ENCODE assay signal across 11 cellular contexts in genomic region chr4:150385606-150386005, GRCh38.
DNase-seq lines count a peak whose midpoint lies in the region; ATAC-seq and TF ChIP-seq lines count a peak whose summit lies in the region.
"Had no signal": no experiment of that assay in that cellular context is flagged by ENCODE, and none has a peak within 500 bp of the region (broad histone marks: within the 10 kb centered on the region; RNA-seq: fewer than 3 reads in every experiment).

No MANE protein-coding gene starts in this region.

- H3K27me3 ChIP-seq in BLaER1 (no peaks in the 10 kb centered on the region), H9 (ENCODE audit: insufficient read depth, low read length) (no peaks in the 10 kb centered on the region)
- H3K27me3 ChIP-seq: ascending aorta, pancreas had no signal

- no peak overlapping the region for H3K27ac ChIP-seq in BLaER1
- no peak overlapping the region for H3K27ac ChIP-seq in H9 (ENCODE audit: insufficient read length, low read depth, low read length)
- H3K27ac ChIP-seq: ascending aorta, pancreas had no signal

- no peaks in the 10 kb centered on the region for H3K79me1 ChIP-seq in H9 (ENCODE audit: insufficient read depth, low read depth, low read length, poor library complexity, severe bottlenecking)

- ATAC-seq in left lobe of liver, result peak; percentile 26
- no peak for ATAC-seq in HG03108 (IDR thresholded peaks at IDR 0.05; ENCODE audit: unreplicated experiment)
- ATAC-seq in GM21737 (IDR thresholded peaks at IDR 0.05; ENCODE audit: unreplicated experiment), result no peak

- H4K91ac ChIP-seq in H9 (ENCODE audit: insufficient read length, low read depth, low read length), result no peak overlapping the region

- H3K27me3 Mint-ChIP-seq in H9 (ENCODE audit: low read depth), result no peaks in the 10 kb centered on the region

- H3K9me3 ChIP-seq in BLaER1 (no peaks in the 10 kb centered on the region; the same call in 1 of the 2 replicates), H9 (ENCODE audit: control insufficient read depth, low read depth, low read length) (no peaks in the 10 kb centered on the region)
- H3K9me3 ChIP-seq: ascending aorta, pancreas had no signal

- peaks cover 0 to 3% (median 0%) of the 10 kb centered on the region in 3 experiments; a peak in 1 of 7 replicates for H3K36me3 Mint-ChIP-seq in H9 (ENCODE audit: insufficient read depth in 1 of 3, low read depth in 3 of 3)

- no peak overlapping the region for H3K4me3 Mint-ChIP-seq in H9
- H3K4me3 Mint-ChIP-seq: T-helper 1 cell treated with Interleukin-12 subunit alpha and Interleukin-12 subunit beta and Interleukin-4 antibody, amounts not matched to agents 30 μg/mL and 1 μg/mL, for 36 hours had no signal

- peak overlapping the region; percentile 49 for H3K4me2 ChIP-seq in BLaER1
- H3K4me2 ChIP-seq in H9 (ENCODE audit: insufficient read depth, insufficient read length, low read length), result no peak overlapping the region

- H3K4me1 Mint-ChIP-seq in H9, result peaks cover 16 to 31% of the 10 kb centered on the region in 2 experiments

- H3K9me3 Mint-ChIP-seq in H9, result no peaks in the 10 kb centered on the region

- no peaks in the 10 kb centered on the region for H4K20me1 ChIP-seq in BLaER1
- no peaks in the 10 kb centered on the region for H4K20me1 ChIP-seq in H9 (ENCODE audit: control insufficient read depth, insufficient read depth, insufficient read length)

- no peak overlapping the region for H3K56ac ChIP-seq in H9 (ENCODE audit: insufficient read length, low read depth, low read length)

- no peak overlapping the region for H2BK120ac ChIP-seq in H9 (ENCODE audit: low read depth, low read length, poor library complexity, severe bottlenecking)

- TF ChIP-seq CTCF in H9 (conservative IDR thresholded peaks at IDR 0.05), result no peak

- H3K14ac ChIP-seq in H9 (ENCODE audit: insufficient read depth, low read length), result no peak overlapping the region

- no peak overlapping the region for H2AK5ac ChIP-seq in H9 (ENCODE audit: insufficient read length, low read length)

- no peak overlapping the region for H3K4ac ChIP-seq in H9 (ENCODE audit: low read depth, low read length)

- no peak overlapping the region for H3K18ac ChIP-seq in H9 (ENCODE audit: insufficient read length, low read depth, low read length)

- no peak overlapping the region for H2BK12ac ChIP-seq in H9 (ENCODE audit: insufficient read length, low read depth, low read length)

- WGBS in H9 (ENCODE audit: extremely low coverage, insufficient read length, low lambda C conversion rate), result no CpG with 5 or more reads among the region's 2 CpGs

- H3K36me3 ChIP-seq in BLaER1, result no peaks in the 10 kb centered on the region
- H3K36me3 ChIP-seq: ascending aorta, pancreas had no signal

- no peak overlapping the region for H4K8ac ChIP-seq in H9 (replicated peaks; ENCODE audit: insufficient read length, low read depth, low read length)

- H4K5ac ChIP-seq in H9 (ENCODE audit: insufficient read length, low read depth, low read length), result no peak overlapping the region

- H2AFZ ChIP-seq in H9 (ENCODE audit: low read length), result no peak overlapping the region

- peak overlapping the region in 1 of 3 experiments; percentile 96; a peak in 4 of 7 replicates for H3K27ac Mint-ChIP-seq in H9
- H3K27ac Mint-ChIP-seq: T-helper 1 cell treated with Interleukin-12 subunit alpha and Interleukin-12 subunit beta and Interleukin-4 antibody, amounts not matched to agents 30 μg/mL and 1 μg/mL, for 36 hours had no signal

- no peak overlapping the region for H2BK20ac ChIP-seq in H9 (ENCODE audit: low read depth, low read length, poor library complexity, severe bottlenecking)

- no peak overlapping the region for H2BK5ac ChIP-seq in H9 (ENCODE audit: insufficient read length, low read length)

- H2BK15ac ChIP-seq in H9 (ENCODE audit: low read depth, low read length), result no peak overlapping the region

- no peak overlapping the region for H3K4me3 ChIP-seq in BLaER1
- H3K4me3 ChIP-seq: ascending aorta, pancreas had no signal

- H3K9ac ChIP-seq in BLaER1 (no peak overlapping the region; the same call in 1 of the 2 replicates), H9 (ENCODE audit: extremely low read depth, insufficient read length, low read length) (no peak overlapping the region)

- H3K23me2 ChIP-seq in H9 (ENCODE audit: insufficient read length, low read depth, low read length, poor library complexity, severe bottlenecking), result no peaks in the 10 kb centered on the region

- no peak overlapping the region for H3T11ph ChIP-seq in H9 (ENCODE audit: low read length)

- DNase-seq in MV-4-11 (lab: John Stamatoyannopoulos, UW) (peak; percentile 48), astrocyte of the hippocampus (ENCODE audit: low read depth, low spot score) (peak; percentile 85), left lobe of liver (ENCODE audit: low spot score) (no peak), H9 (no peak)
- no peak for DNase-seq in stimulated activated CD4-positive, alpha-beta T cell treated with anti-CD3 and anti-CD28 coated beads, Interleukin-2, amount 100 ng/mL, for 24 hours
- DNase-seq: pancreas had no signal

- no peaks in the 10 kb centered on the region for H3K79me2 ChIP-seq in H9 (ENCODE audit: insufficient read depth, low read length)

- H3K23ac ChIP-seq in H9 (ENCODE audit: insufficient read length, low read depth, low read length), result no peak overlapping the region

- H3K4me1 ChIP-seq in BLaER1, result peaks cover 10% of the 10 kb centered on the region
- H3K4me1 ChIP-seq in H9 (ENCODE audit: insufficient read depth, low read length), result no peaks in the 10 kb centered on the region; the same call in 1 of the 2 replicates
- H3K4me1 ChIP-seq: ascending aorta had no signal

Comparison
In these comparisons a context has a peak if more than half of its experiments do, and no peak if none do; other contexts are left out.
1. DNase-seq: peak in MV-4-11 (single experiment) and astrocyte of the hippocampus (single experiment); none in left lobe of liver (single experiment), H9 (single experiment) and stimulated activated CD4-positive, alpha-beta T cell treated with anti-CD3 and anti-CD28 coated beads, Interleukin-2, amount 100 ng/mL, for 24 hours (0 of 2).